Comparison of ENCODE assay signal across 18 cellular contexts in the genomic region with DNA sequence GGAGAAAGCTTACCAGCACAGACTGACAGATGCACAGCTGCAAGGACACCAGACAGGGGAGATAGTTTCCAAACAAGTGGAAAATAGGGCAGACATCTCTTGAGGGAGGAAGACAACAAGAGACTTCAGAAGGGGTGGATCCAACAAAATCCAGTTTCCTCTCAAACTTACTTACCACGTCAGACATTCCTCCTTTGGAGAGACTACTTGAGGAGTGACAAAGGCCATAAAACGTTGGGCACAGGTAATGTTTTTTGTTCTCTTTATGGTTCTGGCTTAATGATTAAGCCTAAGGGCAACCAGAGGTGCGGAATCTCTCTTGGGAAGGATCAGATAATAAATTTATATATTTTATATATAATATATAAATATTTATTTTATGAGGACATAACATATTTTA.
"Had no signal": no experiment of that assay in that cellular context is flagged by ENCODE, and none has a peak within 500 bp of the region (broad histone marks: within the 10 kb centered on the region; RNA-seq: fewer than 3 reads in every experiment).

No MANE protein-coding gene starts in this region.

- H3K36me3 Mint-ChIP-seq: activated naive CD4-positive, alpha-beta T cell treated with anti-CD3 and anti-CD28 coated beads, Interleukin-2, amount 50 U/mL, for 24 hours; immature natural killer cell had no signal

- H3K4me1 Mint-ChIP-seq: immature natural killer cell had no signal

- H3K4me3 ChIP-seq: body of pancreas, esophagus muscularis mucosa, spleen had no signal

- H3K27me3 ChIP-seq: body of pancreas, esophagus muscularis mucosa, spleen had no signal

- H3K27ac ChIP-seq: body of pancreas, esophagus muscularis mucosa, spleen had no signal

- H3K9me3 Mint-ChIP-seq: activated B cell treated with CpG ODN at 0.5 μM for 24 hours; activated naive CD4-positive, alpha-beta T cell treated with anti-CD3 and anti-CD28 coated beads, Interleukin-2, amount 50 U/mL, for 24 hours; central memory CD8-positive, alpha-beta T cell; immature natural killer cell had no signal

- H3K36me3 ChIP-seq: esophagus muscularis mucosa, spleen had no signal

- H3K4me3 Mint-ChIP-seq: activated B cell treated with CpG ODN at 0.5 μM for 24 hours; activated naive CD4-positive, alpha-beta T cell treated with anti-CD3 and anti-CD28 coated beads, Interleukin-2, amount 50 U/mL, for 24 hours; central memory CD8-positive, alpha-beta T cell; immature natural killer cell had no signal

- H3K9me3 ChIP-seq: body of pancreas, esophagus muscularis mucosa, spleen had no signal

- ATAC-seq: body of pancreas, left ventricle myocardium superior, right cardiac atrium had no signal

- H3K27me3 Mint-ChIP-seq: activated B cell treated with CpG ODN at 0.5 μM for 24 hours; activated naive CD4-positive, alpha-beta T cell treated with anti-CD3 and anti-CD28 coated beads, Interleukin-2, amount 50 U/mL, for 24 hours had no signal

- H3K27ac Mint-ChIP-seq: activated B cell treated with CpG ODN at 0.5 μM for 24 hours; activated naive CD4-positive, alpha-beta T cell treated with anti-CD3 and anti-CD28 coated beads, Interleukin-2, amount 50 U/mL, for 24 hours had no signal

- DNase-seq: activated B cell treated with CpG ODN at 0.5 μM for 24 hours; activated CD4-positive, alpha-beta T cell treated with anti-CD3 and anti-CD28 coated beads, Interleukin-2, amount 50 U/mL, for 1 hour; activated T-cell treated with anti-CD3 and anti-CD28 coated beads, Interleukin-2, amount 50 U/mL, for 1 hour; amniotic stem cell; body of pancreas; glutamatergic neuron; immature natural killer cell; left ventricle myocardium superior; posterior cingulate gyrus; right cardiac atrium; spleen; stimulated activated CD4-positive, alpha-beta T cell treated with anti-CD3 and anti-CD28 coated beads, Interleukin-1b, Interleukin-23, amount 100 ng/mL, for 48 hours; stimulated activated naive CD4-positive, alpha-beta T cell; substantia nigra; trophoblast cell had no signal
